8 cellular contexts compared by ENCODE assay signal in the genomic region with DNA sequence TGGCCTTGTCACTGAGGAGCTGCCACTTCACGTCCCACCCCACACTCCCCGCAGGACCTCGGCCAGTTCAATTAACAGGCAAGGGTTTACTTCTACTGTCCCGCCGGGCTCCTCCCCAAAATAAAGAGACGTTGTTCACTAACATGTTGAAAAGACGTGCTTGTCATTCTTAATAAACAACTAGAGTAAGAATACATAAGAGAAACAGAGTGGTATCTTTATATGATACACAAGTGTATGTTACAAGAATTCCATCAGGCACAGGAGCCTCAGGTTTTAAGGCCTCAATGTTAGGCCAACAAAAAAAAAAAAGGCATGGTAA. TPM values are rescaled to one million over a fixed set of nuclear protein-coding genes. Genes with fewer than 3 reads are reported as not detected.
DNase-seq lines count a peak whose midpoint lies in the region; ATAC-seq and TF ChIP-seq lines count a peak whose summit lies in the region.

No MANE protein-coding gene starts in this region.

- no peak for ATAC-seq in GM19463 (IDR thresholded peaks at IDR 0.05; ENCODE audit: unreplicated experiment)

- H3K9me3 ChIP-seq in OCI-LY7 (ENCODE audit: low read length) (no peaks in the 10 kb centered on the region), neural progenitor cell (ENCODE audit: low read depth) (no peaks in the 10 kb centered on the region)
- H3K9me3 ChIP-seq in effector memory CD4-positive, alpha-beta T cell (ENCODE audit: control insufficient read depth, low read length), result no peaks in the 10 kb centered on the region

- no peak overlapping the region for H3K9ac ChIP-seq in neural progenitor cell

- H3K4me3 ChIP-seq in OCI-LY7 (ENCODE audit: low read depth, low read length, poor library complexity, severe bottlenecking) (peak overlapping the region; percentile 80), neural progenitor cell (peak overlapping the region; percentile 58)
- H3K4me3 ChIP-seq in effector memory CD4-positive, alpha-beta T cell (ENCODE audit: insufficient read depth, low read depth, low read length, poor library complexity, severe bottlenecking), result peak overlapping the region; percentile 78

- TF ChIP-seq CTCF in CD14-positive monocyte (IDR thresholded peaks at IDR 0.05) (no peak), OCI-LY7 (conservative IDR thresholded peaks at IDR 0.05; ENCODE audit: low read length) (no peak), neural progenitor cell (IDR thresholded peaks at IDR 0.05) (no peak)

- H3K36me3 ChIP-seq in OCI-LY7 (ENCODE audit: insufficient read depth, low read length) (peaks cover 84% of the 10 kb centered on the region), neural progenitor cell (no peaks in the 10 kb centered on the region)
- H3K36me3 ChIP-seq in effector memory CD4-positive, alpha-beta T cell (ENCODE audit: control insufficient read depth, insufficient read depth, low read length), result peaks cover 56% of the 10 kb centered on the region

- no TSS peak for BruUV-seq in OCI-LY7 (replicated peaks; lab: Mats Ljungman, UMichigan)

- peaks cover 25% of the 10 kb centered on the region for H3K4me1 Mint-ChIP-seq in CD14-positive monocyte
- peaks cover 20% of the 10 kb centered on the region for H3K4me1 Mint-ChIP-seq in neural progenitor cell

- H3K27ac ChIP-seq in OCI-LY7 (ENCODE audit: low read depth, low read length, poor library complexity, severe bottlenecking), result peak overlapping the region; percentile 32
- H3K27ac ChIP-seq in effector memory CD4-positive, alpha-beta T cell (ENCODE audit: insufficient read depth, low read length, poor library complexity, severe bottlenecking), result peak overlapping the region; percentile 92
- no peak overlapping the region for H3K27ac ChIP-seq in neural progenitor cell

- peak overlapping the region; percentile 88 to 98 (median 97) for H3K27ac Mint-ChIP-seq in CD14-positive monocyte
- peak overlapping the region; percentile 94 for H3K27ac Mint-ChIP-seq in neural progenitor cell

- H4K20me1 ChIP-seq in OCI-LY7 (ENCODE audit: insufficient read depth, low read length) (no peaks in the 10 kb centered on the region), neural progenitor cell (ENCODE audit: low read depth) (no peaks in the 10 kb centered on the region)

- no peaks in the 10 kb centered on the region for H3K27me3 ChIP-seq in effector memory CD4-positive, alpha-beta T cell (replicated peaks; ENCODE audit: control insufficient read depth, insufficient read depth, low read length, poor library complexity, severe bottlenecking)
- no peaks in the 10 kb centered on the region for H3K27me3 ChIP-seq in neural progenitor cell

- peaks cover 20% of the 10 kb centered on the region for H3K79me2 ChIP-seq in OCI-LY7 (ENCODE audit: insufficient read depth, low read depth, low read length)
- H3K79me2 ChIP-seq in neural progenitor cell (ENCODE audit: low read depth), result peaks cover 19% of the 10 kb centered on the region

- H3K4me3 Mint-ChIP-seq in CD14-positive monocyte, result peak overlapping the region; percentile 79 to 88
- peak overlapping the region; percentile 93 for H3K4me3 Mint-ChIP-seq in neural progenitor cell

- H3K4me1 ChIP-seq in OCI-LY7 (ENCODE audit: insufficient read depth, low read length, poor library complexity, severe bottlenecking) (peaks cover 45% of the 10 kb centered on the region), neural progenitor cell (peaks cover 11% of the 10 kb centered on the region)
- H3K4me1 ChIP-seq in effector memory CD4-positive, alpha-beta T cell (ENCODE audit: control insufficient read depth, insufficient read depth, low read length, poor library complexity, severe bottlenecking), result peaks cover 12% of the 10 kb centered on the region

- H2AFZ ChIP-seq in OCI-LY7 (ENCODE audit: low read length), result no peak overlapping the region
- H2AFZ ChIP-seq in neural progenitor cell (replicated peaks), result no peak overlapping the region

- H3K9me3 Mint-ChIP-seq in CD14-positive monocyte (no peaks in the 10 kb centered on the region), neural progenitor cell (no peaks in the 10 kb centered on the region)

- H3K4me2 ChIP-seq in OCI-LY7 (ENCODE audit: low read length) (peak overlapping the region; percentile 91; the same call in 1 of the 2 replicates), neural progenitor cell (peak overlapping the region; percentile 92)

- H3K27me3 Mint-ChIP-seq in CD14-positive monocyte (ENCODE audit: low read depth in 3 of 3) (no peaks in the 10 kb centered on the region), neural progenitor cell (ENCODE audit: insufficient read depth, low read depth) (peaks cover 12% of the 10 kb centered on the region)

- peaks cover 49% of the 10 kb centered on the region for H3F3A ChIP-seq in neural progenitor cell (ENCODE audit: low read depth)

- intact Hi-C loops in CD14-positive monocyte (cut with micrococcal nuclease), result loop anchor here in 1 of 2 donors (1.0 kb wide), 1 partner anchor 8 kb away; no protein-coding TSS in a partner anchor
- intact Hi-C loops in OCI-LY7 (cut with micrococcal nuclease; ENCODE audit: unreplicated experiment), result loop anchor here (5.0 kb wide), 1 partner anchor 128 kb away; no protein-coding TSS in a partner anchor

- DNase-seq in CD14-positive monocyte (ENCODE audit: low spot score) (no peak), OCI-LY7 (ENCODE audit: low spot score) (no peak), neural progenitor cell (ENCODE audit: low spot score) (no peak), SIG-M5 treated with dmso at 0.1 percent for 504 hours (lab: John Stamatoyannopoulos, UW; ENCODE audit: unreplicated experiment) (no peak), NOMO-1 (lab: John Stamatoyannopoulos, UW; ENCODE audit: unreplicated experiment in 2 of 2) (no peak)
- DNase-seq in effector memory CD4-positive, alpha-beta T cell, result no peak
- DNase-seq in activated effector memory CD4-positive, alpha-beta T cell treated with Interleukin-2 at 50 U/mL for 16 hours, result no peak

- peaks cover 57 to 63% of the 10 kb centered on the region in 2 donors for H3K36me3 Mint-ChIP-seq in CD14-positive monocyte
- peaks cover 35% of the 10 kb centered on the region for H3K36me3 Mint-ChIP-seq in neural progenitor cell

- CTCF ChIA-PET in OCI-LY7 (lab: Charles Lee; ENCODE audit: unreplicated experiment), result no interaction called here

- POLR2A ChIA-PET in OCI-LY7 (lab: Charles Lee), result interaction anchor here (0.6 to 1.4 kb wide), 11 partner anchors 9 to 64 kb away, joined by 3 to 8 read pairs (median 3); partner anchors contain the start of genes QRICH1 and WDR6

- H3K9me2 ChIP-seq in OCI-LY7 (ENCODE audit: insufficient read depth, low read length), result no peaks in the 10 kb centered on the region

RNA-seq across cellular contexts. Expression of gene IMPDH2, which starts 0.3 kb away (rescaled TPM):
- polyA plus RNA-seq in CD14-positive monocyte, result 10 to 100 TPM; 20.8 to 21.0 TPM
- 295 and 319 TPM in 2 replicates for total RNA-seq in OCI-LY7 (2014; rRNA removed; shearing (Covaris generic))
- total RNA-seq in OCI-LY7 (2022), result 328 and 360 TPM in 2 replicates
- 271 and 313 TPM in 2 replicates for total RNA-seq in neural progenitor cell (ENCODE audit: low replicate concordance)

RNA-seq across cellular contexts. Expression of gene NDUFAF3, which starts 7.6 kb away (rescaled TPM):
- polyA plus RNA-seq in CD14-positive monocyte, result 10 to 100 TPM; 88.8 to 93.4 TPM
- 255 and 309 TPM in 2 replicates for total RNA-seq in OCI-LY7 (2014; rRNA removed; shearing (Covaris generic))
- total RNA-seq in OCI-LY7 (2022) (124 and 147 TPM in 2 replicates), neural progenitor cell (ENCODE audit: low replicate concordance) (26.2 and 36.8 TPM in 2 replicates)

RNA-seq across cellular contexts. Expression of gene DALRD3, which starts 11.1 kb away (rescaled TPM):
- polyA plus RNA-seq in CD14-positive monocyte, result 10 to 100 TPM; 15.0 to 20.0 TPM
- total RNA-seq in OCI-LY7 (2014; rRNA removed; shearing (Covaris generic)), result 26.3 and 36.2 TPM in 2 replicates
- total RNA-seq in OCI-LY7 (2022) (35.0 and 35.7 TPM in 2 replicates), neural progenitor cell (ENCODE audit: low replicate concordance) (32.9 and 57.4 TPM in 2 replicates)

RNA-seq across cellular contexts. Expression of gene WDR6, which starts 22.3 kb away (rescaled TPM):
- 10 to 100 TPM; 30.6 to 46.3 TPM for polyA plus RNA-seq in CD14-positive monocyte
- total RNA-seq in OCI-LY7 (2014; rRNA removed; shearing (Covaris generic)), result 92.0 and 101 TPM in 2 replicates
- total RNA-seq in OCI-LY7 (2022) (128 and 131 TPM in 2 replicates), neural progenitor cell (ENCODE audit: low replicate concordance) (131 and 215 TPM in 2 replicates)

RNA-seq across cellular contexts. Expression of gene P4HTM, which starts 39.5 kb away (rescaled TPM):
- polyA plus RNA-seq in CD14-positive monocyte, result 10 to 100 TPM; 14.9 to 18.1 TPM
- 45.3 and 48.4 TPM in 2 replicates for total RNA-seq in OCI-LY7 (2014; rRNA removed; shearing (Covaris generic))
- 36.9 and 47.4 TPM in 2 replicates for total RNA-seq in OCI-LY7 (2022)
- 15.3 and 34.6 TPM in 2 replicates for total RNA-seq in neural progenitor cell (ENCODE audit: low replicate concordance)
